26 cellular contexts compared by ENCODE assay signal in genomic region chr1:91606546-91607078, GRCh38.
"Had no signal": no experiment of that assay in that cellular context is flagged by ENCODE, and none has a peak within 500 bp of the region (broad histone marks: within the 10 kb centered on the region; RNA-seq: fewer than 3 reads in every experiment).

No MANE protein-coding gene starts in this region.

- H3K79me2 ChIP-seq: hepatocyte, parathyroid adenoma had no signal

- H3K4me1 ChIP-seq: left lung, parathyroid adenoma, tibial artery had no signal

- H3K9me3 Mint-ChIP-seq: effector memory CD8-positive, alpha-beta T cell; nephron; stimulated activated effector memory CD8-positive, alpha-beta T cell treated with anti-CD3 and anti-CD28 coated beads, Interleukin-12 subunit alpha, Interleukin-12 subunit beta, amount 100 ng/mL, for 72 hours had no signal

- H3K4me2 ChIP-seq: hepatocyte had no signal

- H3K36me3 Mint-ChIP-seq: stimulated activated effector memory CD8-positive, alpha-beta T cell treated with anti-CD3 and anti-CD28 coated beads, Interleukin-12 subunit alpha, Interleukin-12 subunit beta, amount 100 ng/mL, for 72 hours had no signal

- FAIRE-seq: endometrium, kidney had no signal

- H3K27ac Mint-ChIP-seq: naive thymus-derived CD4-positive, alpha-beta T cell; progenitor cell of endocrine pancreas; type B pancreatic cell had no signal

- DNase-seq: cortex of kidney; effector memory CD8-positive, alpha-beta T cell; foreskin keratinocyte; heart left ventricle; kidney; left cardiac atrium; left lung; mesenchymal stem cell; midbrain; naive thymus-derived CD4-positive, alpha-beta T cell; occipital lobe; stimulated activated CD4-positive, alpha-beta T cell treated with anti-CD3 and anti-CD28 coated beads, Interleukin-2, amount 100 ng/mL, for 24 hours; stimulated activated CD4-positive, alpha-beta T cell treated with anti-CD3 and anti-CD28 coated beads, Interleukin-4, amount 100 ng/mL, for 24 hours; stimulated activated naive CD4-positive, alpha-beta T cell treated with Interleukin-2 at 50 U/mL for 16 hours; stomach; tibial artery had no signal

- H3K36me3 ChIP-seq: gastroesophageal sphincter, heart left ventricle, left lung, right atrium auricular region, stomach, tibial artery had no signal

- H2AFZ ChIP-seq: hepatocyte, parathyroid adenoma had no signal

- H3K4me3 Mint-ChIP-seq: effector memory CD8-positive, alpha-beta T cell; naive thymus-derived CD4-positive, alpha-beta T cell; nephron; stimulated activated effector memory CD8-positive, alpha-beta T cell treated with anti-CD3 and anti-CD28 coated beads, Interleukin-12 subunit alpha, Interleukin-12 subunit beta, amount 100 ng/mL, for 72 hours; type B pancreatic cell had no signal

- H3K9me3 ChIP-seq: gastroesophageal sphincter, left lung, right atrium auricular region, stomach, tibial artery had no signal

- H3K27ac ChIP-seq: foreskin keratinocyte, gastroesophageal sphincter, hepatocyte, left lung, parathyroid adenoma, right atrium auricular region, stomach, tibial artery had no signal

- H3K27me3 Mint-ChIP-seq: effector memory CD8-positive, alpha-beta T cell; naive thymus-derived CD4-positive, alpha-beta T cell; progenitor cell of endocrine pancreas; type B pancreatic cell had no signal

- ATAC-seq: effector memory CD8-positive, alpha-beta T cell; foreskin keratinocyte; gastroesophageal sphincter; left cardiac atrium; left lung; naive thymus-derived CD4-positive, alpha-beta T cell; sciatic nerve; stimulated activated effector memory CD8-positive, alpha-beta T cell treated with anti-CD3 and anti-CD28 coated beads, Interleukin-12 subunit alpha, Interleukin-12 subunit beta, amount 100 ng/mL, for 72 hours had no signal

- H3K4me3 ChIP-seq: gastroesophageal sphincter, heart left ventricle, hepatocyte, left lung, right atrium auricular region, stomach, tibial artery had no signal

- H3K27me3 ChIP-seq: foreskin keratinocyte, gastroesophageal sphincter, heart left ventricle, hepatocyte, left lung, right atrium auricular region, stomach, tibial artery had no signal

- H3K9ac ChIP-seq: parathyroid adenoma had no signal
